18 cellular contexts compared by ENCODE assay signal in genomic region chr11:60880635-60881282, GRCh38. TPM values are rescaled to one million over a fixed set of nuclear protein-coding genes. Genes with fewer than 3 reads are reported as not detected.
DNase-seq lines count a peak whose midpoint lies in the region; ATAC-seq and TF ChIP-seq lines count a peak whose summit lies in the region.
"Had no signal": no experiment of that assay in that cellular context is flagged by ENCODE, and none has a peak within 500 bp of the region (broad histone marks: within the 10 kb centered on the region; RNA-seq: fewer than 3 reads in every experiment).

No MANE protein-coding gene starts in this region.

- H3K4me3 ChIP-seq in endodermal cell (ENCODE audit: low read length): no peak overlapping the region
- H3K4me3 ChIP-seq: coronary artery, gastrocnemius medialis, left ventricle myocardium inferior, SK-N-MC had no signal

- no peak overlapping the region for H3K4me3 Mint-ChIP-seq in endodermal cell

- H3K9ac ChIP-seq in endodermal cell (ENCODE audit: extremely low read depth, low read length, poor library complexity, severe bottlenecking): no peak overlapping the region

- DNase-seq in DMS53 treated with DMSO at 0.1 percent for 48 hours (lab: John Stamatoyannopoulos, UW; ENCODE audit: unreplicated experiment): peak; percentile 99
- peak; percentile 61 for DNase-seq in NCI-H2196 (lab: John Stamatoyannopoulos, UW; ENCODE audit: unreplicated experiment)
- DNase-seq in endodermal cell: no peak
- DNase-seq in HK-2 (ENCODE audit: unreplicated experiment): no peak
- DNase-seq: activated effector memory CD4-positive, alpha-beta T cell treated with anti-CD3 and anti-CD28 coated beads, Interleukin-2, amount 50 U/mL, for 16 hours; aorta; gastrocnemius medialis; left ventricle myocardium inferior; NCI-H2171 treated with DMSO at 0.1 percent for 48 hours; OCI-M1 had no signal

- H3K4me1 ChIP-seq in endodermal cell (ENCODE audit: control insufficient read depth, insufficient read depth, low read length): no peaks in the 10 kb centered on the region

- no peaks in the 10 kb centered on the region for H3K27me3 ChIP-seq in endodermal cell (ENCODE audit: control insufficient read depth, insufficient read depth, low read length, poor library complexity, severe bottlenecking)
- H3K27me3 ChIP-seq: gastrocnemius medialis had no signal

- peaks cover 5% of the 10 kb centered on the region for H3K36me3 Mint-ChIP-seq in endodermal cell (ENCODE audit: low read depth)

- H3K27ac ChIP-seq in C4-2B (peak overlapping the region; percentile 49), endodermal cell (ENCODE audit: low read depth, low read length) (no peak overlapping the region)
- H3K27ac ChIP-seq: coronary artery, SK-N-MC had no signal

- TF ChIP-seq CTCF in C4-2B (conservative IDR thresholded peaks at IDR 0.05) (no peak), endodermal cell (conservative IDR thresholded peaks at IDR 0.05) (no peak)

- peaks cover 18% of the 10 kb centered on the region for H3K36me3 ChIP-seq in endodermal cell (ENCODE audit: control insufficient read depth, insufficient read depth, low read length)
- H3K36me3 ChIP-seq: gastrocnemius medialis had no signal

- H3K4me1 Mint-ChIP-seq in endodermal cell: no peaks in the 10 kb centered on the region

- H3K27me3 Mint-ChIP-seq in endodermal cell (ENCODE audit: insufficient read depth): no peaks in the 10 kb centered on the region

- no peaks in the 10 kb centered on the region for H3K9me3 ChIP-seq in endodermal cell (ENCODE audit: control insufficient read depth, low read length)
- H3K9me3 ChIP-seq: gastrocnemius medialis, left ventricle myocardium inferior had no signal

- H3K9me3 Mint-ChIP-seq in endodermal cell: no peaks in the 10 kb centered on the region

- H3K27ac Mint-ChIP-seq in endodermal cell: peak overlapping the region; percentile 11

- ATAC-seq in GM21367 (IDR thresholded peaks at IDR 0.05; ENCODE audit: unreplicated experiment): no peak
- ATAC-seq in HG03354 (IDR thresholded peaks at IDR 0.05; ENCODE audit: poor library complexity, severe bottlenecking, unreplicated experiment): no peak
- ATAC-seq in HG03196 (IDR thresholded peaks at IDR 0.05; ENCODE audit: unreplicated experiment): no peak

- WGBS in endodermal cell (ENCODE audit: insufficient coverage in 1 of 2, insufficient read length in 1 of 2), 2 experiments: 90 to 92% methylated on average over 6 to 8 of the region's 8 CpGs

RNA-seq across cellular contexts. Expression of gene ZP1, which starts 13.4 kb away (rescaled TPM):
- total RNA-seq in endodermal cell: not detected
- polyA plus RNA-seq in endodermal cell (2013, experiment 1 of 2): not detected
- not detected for polyA plus RNA-seq in endodermal cell (2013, experiment 2 of 2)
- total RNA-seq: activated CD8-positive, alpha-beta memory T cell treated with anti-CD3 and anti-CD28 coated beads for 36 hours; aorta; gastrocnemius medialis; left ventricle myocardium inferior; pulmonary artery endothelial cell had no signal
- polyA plus RNA-seq: aorta had no signal

RNA-seq across cellular contexts. Expression of gene PTGDR2, which starts 25.0 kb away (rescaled TPM):
- under 1 TPM in 1 of 2 donors, not detected in 1; 0.15 TPM for total RNA-seq in endodermal cell
- 0.14 TPM for polyA plus RNA-seq in endodermal cell (2013, experiment 1 of 2)
- 0.08 TPM for polyA plus RNA-seq in endodermal cell (2013, experiment 2 of 2)

RNA-seq across cellular contexts. Expression of gene PRPF19, which starts 25.6 kb away (rescaled TPM):
- 100 to 1,000 TPM; 106 to 109 TPM for total RNA-seq in endodermal cell
- 106 TPM for polyA plus RNA-seq in endodermal cell (2013, experiment 1 of 2)
- 102 TPM for polyA plus RNA-seq in endodermal cell (2013, experiment 2 of 2)

RNA-seq across cellular contexts. Expression of gene TMEM109, which starts 33.2 kb away (rescaled TPM):
- 10 to 100 TPM; 41.4 to 56.8 TPM for total RNA-seq in endodermal cell
- 57.8 TPM for polyA plus RNA-seq in endodermal cell (2013, experiment 1 of 2)
- polyA plus RNA-seq in endodermal cell (2013, experiment 2 of 2): 55.8 TPM

RNA-seq across cellular contexts. Expression of gene CCDC86, which starts 38.8 kb away (rescaled TPM):
- total RNA-seq in endodermal cell: 10 to 100 TPM; 22.4 to 27.9 TPM
- 22.9 TPM for polyA plus RNA-seq in endodermal cell (2013, experiment 1 of 2)
- 22.8 TPM for polyA plus RNA-seq in endodermal cell (2013, experiment 2 of 2)

Comparison
In these comparisons a context has a peak if more than half of its experiments do, and no peak if none do; other contexts are left out.
1. DNase-seq: peak in DMS53 treated with DMSO at 0.1 percent for 48 hours (single experiment) and NCI-H2196 (single experiment); none in endodermal cell (single experiment) and HK-2 (single experiment).